8 cellular contexts compared by ENCODE assay signal in the genomic region with DNA sequence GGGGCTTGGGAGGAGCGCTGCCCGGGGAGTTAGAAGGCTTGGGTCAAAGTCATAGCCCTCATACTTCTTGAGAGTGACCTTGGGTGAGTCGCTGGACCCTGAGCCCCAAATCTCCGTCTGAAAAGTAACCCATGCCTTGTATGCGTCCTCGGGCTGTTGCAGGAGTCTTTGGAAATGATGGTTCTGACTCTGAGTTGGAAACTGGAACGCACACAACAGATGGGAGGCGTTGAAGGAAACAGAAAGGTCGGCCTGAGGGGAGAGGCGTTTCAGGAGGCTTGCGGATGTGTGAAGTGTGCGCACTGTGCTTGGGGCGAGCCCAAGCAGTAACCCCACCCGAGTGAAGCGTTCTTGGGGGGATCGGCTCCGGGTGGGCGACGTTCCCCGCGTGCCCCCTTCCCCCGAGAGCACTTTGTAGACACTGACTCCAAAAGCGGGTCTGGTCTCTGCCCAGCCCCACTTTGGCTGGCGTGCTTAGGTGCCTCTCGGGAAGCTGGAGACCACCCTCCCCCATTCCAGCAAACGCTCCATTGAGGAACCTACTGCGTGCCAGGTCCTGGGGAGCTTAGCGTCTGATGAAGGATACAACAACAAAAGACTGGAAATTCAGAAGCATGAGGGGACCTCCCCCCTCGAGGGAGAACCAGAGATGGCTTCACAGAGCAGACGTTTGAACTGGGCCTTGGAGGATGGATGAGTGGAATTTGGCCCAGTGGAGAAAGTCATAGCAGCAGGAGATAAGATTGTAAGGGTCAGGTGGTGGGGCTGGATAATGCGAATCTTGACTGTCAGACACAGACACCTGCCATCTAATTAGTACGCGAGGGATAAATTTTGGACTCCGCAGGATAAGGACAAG. TPM values are rescaled to one million over a fixed set of nuclear protein-coding genes. Genes with fewer than 3 reads are reported as not detected.
A peak's percentile ranks its signal among the peaks of the same experiment; 100 is the strongest.
DNase-seq lines count a peak whose midpoint lies in the region; ATAC-seq and TF ChIP-seq lines count a peak whose summit lies in the region.

No MANE protein-coding gene starts in this region.

- H3K27me3 Mint-ChIP-seq in neural progenitor cell (ENCODE audit: insufficient read depth, low read depth): peaks cover 10% of the 10 kb centered on the region

- peak overlapping the region; percentile 86 for H3K4me3 Mint-ChIP-seq in neural progenitor cell

- H3K27ac ChIP-seq in SJSA1: peak overlapping the region; percentile 45; the same call in 1 of the 2 replicates
- H3K27ac ChIP-seq in neural progenitor cell: no peak overlapping the region

- no peak for ATAC-seq in HG02981 (IDR thresholded peaks at IDR 0.05; ENCODE audit: unreplicated experiment)
- ATAC-seq in HG02571 (IDR thresholded peaks at IDR 0.05; ENCODE audit: unreplicated experiment): no peak

- H2AFZ ChIP-seq in neural progenitor cell (replicated peaks): peak overlapping the region; percentile 95

- H3K4me1 Mint-ChIP-seq in neural progenitor cell: peaks cover 14% of the 10 kb centered on the region

- peak overlapping the region; percentile 92 for H3K4me2 ChIP-seq in neural progenitor cell

- H3K36me3 ChIP-seq in SJSA1 (peaks cover 3% of the 10 kb centered on the region; the same call in 1 of the 2 replicates), neural progenitor cell (no peaks in the 10 kb centered on the region)

- H3K79me2 ChIP-seq in neural progenitor cell (ENCODE audit: low read depth): peaks cover 25% of the 10 kb centered on the region

- DNase-seq in NCI-H82 (lab: John Stamatoyannopoulos, UW) (peak; percentile 52), NCI-H82 treated with DMSO at 0.1 percent for 48 hours (lab: John Stamatoyannopoulos, UW; ENCODE audit: unreplicated experiment) (no peak), SJSA1 (ENCODE audit: low read depth in 1 of 2, low spot score in 2 of 2) (no peak), fibroblast of gingiva (ENCODE audit: low read depth) (peak; percentile 42), neural progenitor cell (ENCODE audit: low spot score) (no peak), GM13977 (ENCODE audit: low spot score) (no peak)

- H3K9me3 ChIP-seq in SJSA1 (replicated peaks): no peaks in the 10 kb centered on the region
- H3K9me3 ChIP-seq in neural progenitor cell (ENCODE audit: low read depth): no peaks in the 10 kb centered on the region

- peaks cover 22% of the 10 kb centered on the region for H4K20me1 ChIP-seq in neural progenitor cell (ENCODE audit: low read depth)

- peaks cover 9% of the 10 kb centered on the region for H3F3A ChIP-seq in neural progenitor cell (ENCODE audit: low read depth)

- no peak overlapping the region for H3K9ac ChIP-seq in neural progenitor cell

- no peak for TF ChIP-seq CTCF in neural progenitor cell (IDR thresholded peaks at IDR 0.05)
- no peak for TF ChIP-seq CTCF in GM13977 (IDR thresholded peaks at IDR 0.05; ENCODE audit: extremely low read depth, insufficient read depth, missing control alignments)

- H3K9me3 Mint-ChIP-seq in neural progenitor cell: no peaks in the 10 kb centered on the region

- H3K36me3 Mint-ChIP-seq in neural progenitor cell: no peaks in the 10 kb centered on the region

- H3K4me3 ChIP-seq in SJSA1: peak overlapping the region; percentile 87
- peak overlapping the region; percentile 93 for H3K4me3 ChIP-seq in neural progenitor cell

- H3K4me1 ChIP-seq in SJSA1 (replicated peaks) (peaks cover 12% of the 10 kb centered on the region), neural progenitor cell (peaks cover 15% of the 10 kb centered on the region)

- H3K27ac Mint-ChIP-seq in neural progenitor cell: peak overlapping the region; percentile 81

- H3K27me3 ChIP-seq in SJSA1 (replicated peaks): no peaks in the 10 kb centered on the region
- H3K27me3 ChIP-seq in neural progenitor cell: peaks cover 9% of the 10 kb centered on the region

- in situ Hi-C loops in GM13977 (cut with MboI; ENCODE audit: low pct_unique_long_range_greater_than_20kb, low sequenced_read_pairs, unreplicated experiment): no loop called here

RNA-seq across cellular contexts. Expression of a gene that starts 0.9 kb away (rescaled TPM):
- 10.0 and 18.8 TPM in 2 replicates for total RNA-seq in SJSA1 (2014; rRNA removed; shearing (Covaris generic))
- total RNA-seq in neural progenitor cell (ENCODE audit: low replicate concordance): 22.6 and 24.6 TPM in 2 replicates

Comparison
In these comparisons a context has a peak if more than half of its experiments do, and no peak if none do; other contexts are left out.
1. DNase-seq: peak in NCI-H82 (single experiment) and fibroblast of gingiva (single experiment); none in NCI-H82 treated with DMSO at 0.1 percent for 48 hours (single experiment), SJSA1 (0 of 2), neural progenitor cell (single experiment) and GM13977 (single experiment).